13 cellular contexts compared by ENCODE assay signal in genomic region chr1:18149113-18149641, GRCh38. TPM values are rescaled to one million over a fixed set of nuclear protein-coding genes. Genes with fewer than 3 reads are reported as not detected.
DNase-seq lines count a peak whose midpoint lies in the region; ATAC-seq, FAIRE-seq and TF ChIP-seq lines count a peak whose summit lies in the region.
"Had no signal": no experiment of that assay in that cellular context is flagged by ENCODE, and none has a peak within 500 bp of the region (broad histone marks: within the 10 kb centered on the region; RNA-seq: fewer than 3 reads in every experiment).

No MANE protein-coding gene starts in this region.

- H3K36me3 Mint-ChIP-seq in natural killer cell = no peaks in the 10 kb centered on the region

- intact Hi-C loops in natural killer cell (cut with micrococcal nuclease) = no loop called here

- POLR2A ChIA-PET in A549 (lab: Yijun Ruan, JAX) = no interaction called here
- POLR2A ChIA-PET in RWPE1 (lab: Yijun Ruan, JAX; ENCODE audit: low non-redundant PET) = no interaction called here

- in situ Hi-C loops in GM23248 (cut with MboI) = no loop called here

- TF ChIP-seq POLR2A in A549 (IDR thresholded peaks at IDR 0.05; ENCODE audit: low read length) = no peak

- H3F3A ChIP-seq in GM23248 (ENCODE audit: insufficient read depth) = no peaks in the 10 kb centered on the region

- H3K27me3 Mint-ChIP-seq in natural killer cell (ENCODE audit: low read depth in 2 of 2) = peaks cover 3 to 12% of the 10 kb centered on the region in 2 donors

- FAIRE-seq in A549 (lab: Jason Lieb, UNC) = no peak

- H3K27me3 ChIP-seq in GM23248 (replicated peaks; ENCODE audit: insufficient read depth) = no peaks in the 10 kb centered on the region; the same call in 1 of the 2 replicates

- ATAC-seq in A549 (peak; percentile 71 to 87; a peak in 5 of 6 replicates), natural killer cell (no peak)

- H3K4me1 ChIP-seq in A549 (peaks cover 2% of the 10 kb centered on the region; the same call in 1 of the 3 replicates), GM23248 (ENCODE audit: insufficient read depth) (no peaks in the 10 kb centered on the region)
- H3K4me1 ChIP-seq: breast epithelium had no signal

- no peaks in the 10 kb centered on the region for H3K9me3 Mint-ChIP-seq in natural killer cell
- H3K9me3 Mint-ChIP-seq: activated T-helper 1 cell treated with anti-CD3 and anti-CD28 coated beads, Interleukin-12 subunit alpha, Interleukin-12 subunit beta, Interleukin-2, Interleukin-4 antibody, amounts not matched to agents 30 ng/mL and 10 ng/mL and 1 ng/mL, durations not matched to agents 14 hours and 24 hours and 36 hours had no signal

- no peak for TF ChIP-seq RAD21 in A549 (conservative IDR thresholded peaks at IDR 0.05 in 1 of 2, IDR thresholded peaks at IDR 0.05 in 1 of 2)

- no peaks in the 10 kb centered on the region for H3K4me1 Mint-ChIP-seq in natural killer cell

- no peak for TF ChIP-seq EP300 in A549 (IDR thresholded peaks at IDR 0.05)

- H3K79me2 ChIP-seq in GM23248 (ENCODE audit: insufficient read depth) = no peaks in the 10 kb centered on the region

- H2AFZ ChIP-seq in GM23248 = no peak overlapping the region

- H3K4me2 ChIP-seq in A549 = no peak overlapping the region
- no peak overlapping the region for H3K4me2 ChIP-seq in GM23248 (ENCODE audit: unreplicated experiment)
- H3K4me2 ChIP-seq: KMS-11 had no signal

- no peaks in the 10 kb centered on the region for H3K9me2 ChIP-seq in GM23248 (ENCODE audit: insufficient read depth)

- CTCF ChIA-PET in A549 (lab: Yijun Ruan, JAX) = interaction anchor here (1.5 kb wide), 1 partner anchor 98 kb away, joined by 3 read pairs; no protein-coding TSS in a partner anchor
- CTCF ChIA-PET in RWPE1 (lab: Yijun Ruan, JAX) = interaction anchor here (0.6 kb wide), 1 partner anchor 494 kb away, joined by 4 read pairs; no protein-coding TSS in a partner anchor

- H3K4me3 ChIP-seq in A549 = no peak overlapping the region
- H3K4me3 ChIP-seq in GM23248 = no peak overlapping the region
- H3K4me3 ChIP-seq: breast epithelium had no signal

- DNase-seq in A549 (ENCODE audit: low read depth in 1 of 2, low spot score in 1 of 2) (peak in 1 of 2 experiments; percentile 35), GM23248 (peak; percentile 33), RWPE1 (ENCODE audit: low spot score) (peak; percentile 15), iPS-NIHi11 (ENCODE audit: low spot score) (peak; percentile 56), natural killer cell (no peak), SIG-M5 (lab: John Stamatoyannopoulos, UW) (no peak), OCI-M2 (lab: John Stamatoyannopoulos, UW; ENCODE audit: unreplicated experiment) (no peak), globus pallidus (ENCODE audit: low spot score) (no peak)
- DNase-seq: activated CD4-positive, alpha-beta T cell treated with anti-CD3 and anti-CD28 coated beads for 48 hours had no signal

- H3K27ac ChIP-seq in A549 (no peak overlapping the region), GM23248 (no peak overlapping the region), RWPE1 (no peak overlapping the region)
- H3K27ac ChIP-seq: breast epithelium, KMS-11 had no signal

- no peak overlapping the region for H3K27ac Mint-ChIP-seq in natural killer cell
- H3K27ac Mint-ChIP-seq: activated T-helper 1 cell treated with anti-CD3 and anti-CD28 coated beads, Interleukin-12 subunit alpha, Interleukin-12 subunit beta, Interleukin-2, Interleukin-4 antibody, amounts not matched to agents 30 ng/mL and 10 ng/mL and 1 ng/mL, durations not matched to agents 14 hours and 24 hours and 36 hours had no signal

- no peaks in the 10 kb centered on the region for H3K36me3 ChIP-seq in GM23248 (ENCODE audit: low read depth)
- H3K36me3 ChIP-seq: breast epithelium had no signal

- TF ChIP-seq CTCF in A549 (IDR thresholded peaks at IDR 0.05) (no peak), RWPE1 (conservative IDR thresholded peaks at IDR 0.05; ENCODE audit: low read depth) (no peak), natural killer cell (IDR thresholded peaks at IDR 0.05) (no peak)

- no peak overlapping the region for H3K9ac ChIP-seq in GM23248
- H3K9ac ChIP-seq: KMS-11 had no signal

- no peaks in the 10 kb centered on the region for H4K20me1 ChIP-seq in GM23248 (ENCODE audit: insufficient read depth)

- no peaks in the 10 kb centered on the region for H3K9me3 ChIP-seq in A549
- H3K9me3 ChIP-seq in GM23248 (ENCODE audit: low read depth) = no peaks in the 10 kb centered on the region
- H3K9me3 ChIP-seq: breast epithelium had no signal

- no peak overlapping the region for H3K4me3 Mint-ChIP-seq in natural killer cell
- H3K4me3 Mint-ChIP-seq: activated T-helper 1 cell treated with anti-CD3 and anti-CD28 coated beads, Interleukin-12 subunit alpha, Interleukin-12 subunit beta, Interleukin-2, Interleukin-4 antibody, amounts not matched to agents 30 ng/mL and 10 ng/mL and 1 ng/mL, durations not matched to agents 14 hours and 24 hours and 36 hours had no signal

- WGBS in A549 (ENCODE audit: missing lambda C conversion rate) = 28% methylated on average over 11 of the region's 15 CpGs
- WGBS in GM23248 (ENCODE audit: low coverage in 1 of 2, low lambda C conversion rate in 2 of 2, missing lambda C conversion rate in 2 of 2), 2 experiments = 34 to 39% methylated on average over 15 of the region's 15 CpGs

TF ChIP-seq in A549, 52 proteins besides CTCF, POLR2A, EP300 and RAD21:
- TF ChIP-seq CEBPB (IDR thresholded peaks at IDR 0.05) = no peak
- TF ChIP-seq ELK1 (IDR thresholded peaks at IDR 0.05; ENCODE audit: low read depth, low read length) = no peak
- TF ChIP-seq PHF8 (IDR thresholded peaks at IDR 0.05; ENCODE audit: borderline replicate concordance, low read depth) = no peak
- no peak for TF ChIP-seq MAZ (IDR thresholded peaks at IDR 0.05; ENCODE audit: borderline replicate concordance, low read depth, low read length)
- no peak for TF ChIP-seq ZNF302 (CRISPR knock-in tag; IDR thresholded peaks at IDR 0.05)
- TF ChIP-seq ZFP36 (IDR thresholded peaks at IDR 0.05; ENCODE audit: borderline replicate concordance, partially characterized antibody) = no peak
- no peak for TF ChIP-seq KDM1A (IDR thresholded peaks at IDR 0.05; ENCODE audit: low read depth)
- TF ChIP-seq NFE2L2 (conservative IDR thresholded peaks at IDR 0.05; ENCODE audit: low read length) = no peak
- no peak for TF ChIP-seq CHD4 (IDR thresholded peaks at IDR 0.05; ENCODE audit: borderline replicate concordance)
- no peak for TF ChIP-seq BCL3 (IDR thresholded peaks at IDR 0.05)
- no peak for TF ChIP-seq SREBF2 (IDR thresholded peaks at IDR 0.05)
- no peak for TF ChIP-seq SMC3 (IDR thresholded peaks at IDR 0.05)
- no peak for TF ChIP-seq HMGXB4 (CRISPR knock-in tag; IDR thresholded peaks at IDR 0.05; ENCODE audit: borderline replicate concordance)
- TF ChIP-seq RARB (CRISPR knock-in tag; IDR thresholded peaks at IDR 0.05) = no peak
- TF ChIP-seq FOSB (CRISPR knock-in tag; IDR thresholded peaks at IDR 0.05) = no peak
- TF ChIP-seq RFX5 (IDR thresholded peaks at IDR 0.05) = no peak
- no peak for TF ChIP-seq E2F6 (IDR thresholded peaks at IDR 0.05; ENCODE audit: borderline replicate concordance, low read depth)
- no peak for TF ChIP-seq HDAC2 (IDR thresholded peaks at IDR 0.05)
- TF ChIP-seq HOXA7 (CRISPR knock-in tag; IDR thresholded peaks at IDR 0.05) = no peak

RNA-seq across cellular contexts. Expression of gene IGSF21, which starts 41.6 kb away (rescaled TPM):
- polyA plus RNA-seq in A549 (2011; rRNA removed) (not detected in 2 replicates), A549 (2017; fragmentation: RNase III; extraction: RNeasy Plus Mini Kit Qiagen cat#74134 plus additional on column Dnase treatment) (not detected in 3 replicates), GM23248 (2016; fragmentation: Nextera tagmentation; extraction: Ambion mirVana) (not detected in 2 replicates)
- not detected in 2 replicates for polyA plus RNA-seq in A549 (2012; cell fraction: cytosol; rRNA removed)
- not detected in 2 replicates for polyA plus RNA-seq in A549 (2012; cell fraction: nucleus; rRNA removed)
- polyA minus RNA-seq in A549 (2011; rRNA and poly(A)+ RNA removed) = not detected in 2 replicates
- not detected in 2 replicates for total RNA-seq in GM23248 (2014; rRNA removed; shearing (Covaris generic))
- total RNA-seq in natural killer cell = not detected
- total RNA-seq: activated T-helper 1 cell treated with anti-CD3 and anti-CD28 coated beads, Interleukin-12 subunit alpha, Interleukin-12 subunit beta, Interleukin-2, Interleukin-4 antibody, amounts not matched to agents 30 ng/mL and 10 ng/mL and 1 ng/mL, durations not matched to agents 14 hours and 24 hours and 36 hours had no signal
- polyA plus RNA-seq: BJ had no signal

Comparison
In these comparisons a context has a peak if more than half of its experiments do, and no peak if none do; other contexts are left out.
1. ATAC-seq: peak in A549 (2 of 2); none in natural killer cell (0 of 3).
2. DNase-seq: peak in GM23248 (single experiment), RWPE1 (single experiment) and iPS-NIHi11 (single experiment); none in natural killer cell (single experiment), SIG-M5 (single experiment), OCI-M2 (single experiment) and globus pallidus (single experiment).